19 cellular contexts compared by ENCODE assay signal in the genomic region with DNA sequence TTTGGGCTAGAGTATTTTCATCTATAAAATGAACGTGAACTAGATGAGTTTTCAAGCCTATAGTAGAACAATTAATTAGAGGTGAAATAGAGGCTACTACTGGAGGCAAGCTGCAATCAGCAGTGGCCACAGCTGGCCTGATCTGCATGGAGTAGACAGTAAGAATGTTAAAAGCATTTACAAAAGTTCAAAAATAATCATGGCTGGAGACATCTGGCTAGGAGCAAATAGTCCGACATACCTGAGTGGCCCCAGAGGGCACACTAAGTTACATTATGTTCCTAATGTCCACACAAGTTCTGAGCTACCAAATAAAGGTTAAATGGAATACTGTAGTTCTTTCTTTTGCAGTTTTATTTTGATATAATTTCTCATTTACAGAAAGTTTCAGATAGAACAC.
"Had no signal": no experiment of that assay in that cellular context is flagged by ENCODE, and none has a peak within 500 bp of the region (broad histone marks: within the 10 kb centered on the region; RNA-seq: fewer than 3 reads in every experiment).

No MANE protein-coding gene starts in this region.

- H3K9ac ChIP-seq: neural progenitor cell had no signal

- H3K36me3 Mint-ChIP-seq: activated naive CD4-positive, alpha-beta T cell treated with anti-CD3 and anti-CD28 coated beads, Interleukin-2, amount 50 U/mL, for 24 hours; naive B cell had no signal

- H3K27ac ChIP-seq: cardiac muscle cell, esophagus muscularis mucosa, thoracic aorta, uterus had no signal

- H3K27ac Mint-ChIP-seq: activated CD4-positive, alpha-beta memory T cell treated with anti-CD3 and anti-CD28 coated beads, Interleukin-2, amount 10 ng/mL, durations not matched to agents 7 days and 5 days; activated naive CD4-positive, alpha-beta T cell treated with anti-CD3 and anti-CD28 coated beads, Interleukin-2, amount 50 U/mL, for 24 hours; neural progenitor cell; stimulated activated naive CD8-positive, alpha-beta T cell treated with anti-CD3 and anti-CD28 coated beads, Interleukin-15, amount 100 ng/mL, for 72 hours; T-helper 17 cell had no signal

- H2AFZ ChIP-seq: neural progenitor cell had no signal

- H3K4me3 ChIP-seq: cardiac muscle cell, esophagus muscularis mucosa, neural progenitor cell, thoracic aorta, uterus had no signal

- H3K27me3 ChIP-seq: cardiac muscle cell, esophagus muscularis mucosa, neural progenitor cell, uterus had no signal

- H3K9me3 ChIP-seq: esophagus muscularis mucosa, thoracic aorta, uterus had no signal

- H3K27me3 Mint-ChIP-seq: activated CD4-positive, alpha-beta memory T cell treated with anti-CD3 and anti-CD28 coated beads, Interleukin-2, amount 10 ng/mL, durations not matched to agents 7 days and 5 days; activated naive CD4-positive, alpha-beta T cell treated with anti-CD3 and anti-CD28 coated beads, Interleukin-2, amount 50 U/mL, for 24 hours; naive B cell; stimulated activated naive CD8-positive, alpha-beta T cell treated with anti-CD3 and anti-CD28 coated beads, Interleukin-15, amount 100 ng/mL, for 72 hours; T-helper 17 cell had no signal

- ATAC-seq: activated T-cell treated with anti-CD3 and anti-CD28 coated beads, Interleukin-2, amount 50 U/mL, for 4 hours; left lobe of liver; stimulated activated naive CD8-positive, alpha-beta T cell treated with anti-CD3 and anti-CD28 coated beads, Interleukin-15, amount 100 ng/mL, for 72 hours; T-helper 17 cell had no signal

- FAIRE-seq: colon, keratinocyte had no signal

- H3K4me1 Mint-ChIP-seq: neural progenitor cell had no signal

- H3K36me3 ChIP-seq: cardiac muscle cell, esophagus muscularis mucosa, neural progenitor cell, thoracic aorta, uterus had no signal

- DNase-seq: activated CD4-positive, alpha-beta memory T cell treated with anti-CD3 and anti-CD28 coated beads, Interleukin-2, amount 10 ng/mL, durations not matched to agents 7 days and 5 days; activated CD4-positive, alpha-beta T cell treated with anti-CD3 and anti-CD28 coated beads for 4 hours; activated effector memory CD4-positive, alpha-beta T cell treated with anti-CD3 and anti-CD28 coated beads, Interleukin-2, amount 50 U/mL, for 16 hours; activated T-cell treated with anti-CD3 and anti-CD28 coated beads, Interleukin-2, amount 50 U/mL, for 4 hours; hippocampal formation; mammary epithelial cell; naive B cell; retina; stimulated activated naive CD8-positive, alpha-beta T cell treated with anti-CD3 and anti-CD28 coated beads, Interleukin-15, amount 100 ng/mL, for 72 hours; T-helper 17 cell; uterus had no signal

- H3K4me2 ChIP-seq: neural progenitor cell had no signal

- H3K4me1 ChIP-seq: neural progenitor cell, uterus had no signal

- H3K4me3 Mint-ChIP-seq: activated CD4-positive, alpha-beta memory T cell treated with anti-CD3 and anti-CD28 coated beads, Interleukin-2, amount 10 ng/mL, durations not matched to agents 7 days and 5 days; activated naive CD4-positive, alpha-beta T cell treated with anti-CD3 and anti-CD28 coated beads, Interleukin-2, amount 50 U/mL, for 24 hours; activated T-cell treated with anti-CD3 and anti-CD28 coated beads, Interleukin-2, amount 50 U/mL, for 4 hours; naive B cell; neural progenitor cell; stimulated activated naive CD8-positive, alpha-beta T cell treated with anti-CD3 and anti-CD28 coated beads, Interleukin-15, amount 100 ng/mL, for 72 hours; T-helper 17 cell had no signal

- H3K9me3 Mint-ChIP-seq: activated CD4-positive, alpha-beta memory T cell treated with anti-CD3 and anti-CD28 coated beads, Interleukin-2, amount 10 ng/mL, durations not matched to agents 7 days and 5 days; activated naive CD4-positive, alpha-beta T cell treated with anti-CD3 and anti-CD28 coated beads, Interleukin-2, amount 50 U/mL, for 24 hours; activated T-cell treated with anti-CD3 and anti-CD28 coated beads, Interleukin-2, amount 50 U/mL, for 4 hours; naive B cell; neural progenitor cell; stimulated activated naive CD8-positive, alpha-beta T cell treated with anti-CD3 and anti-CD28 coated beads, Interleukin-15, amount 100 ng/mL, for 72 hours had no signal
